Comparison of ENCODE assay signal across 9 cellular contexts in genomic region chr11:8689726-8690255, GRCh38. TPM values are rescaled to one million over a fixed set of nuclear protein-coding genes. Genes with fewer than 3 reads are reported as not detected.
DNase-seq lines count a peak whose midpoint lies in the region; ATAC-seq and TF ChIP-seq lines count a peak whose summit lies in the region.
"Had no signal": no experiment of that assay in that cellular context is flagged by ENCODE, and none has a peak within 500 bp of the region (broad histone marks: within the 10 kb centered on the region; RNA-seq: fewer than 3 reads in every experiment).

No MANE protein-coding gene starts in this region.

- H3K9me3 ChIP-seq in CD4-positive, alpha-beta memory T cell (ENCODE audit: control insufficient read depth in 1 of 2, low read length in 2 of 2): no peaks in the 10 kb centered on the region
- H3K9me3 ChIP-seq in muscle layer of duodenum (ENCODE audit: control insufficient read depth in 1 of 2, low read length in 2 of 2) (no peaks in the 10 kb centered on the region), colonic mucosa (no peaks in the 10 kb centered on the region)

- in situ Hi-C loops in G401 (cut with HindIII; ENCODE audit: low sequenced_read_pairs): no loop called here

- intact Hi-C loops in CD4-positive, alpha-beta memory T cell (cut with micrococcal nuclease): loop anchor here (2.0 to 10.0 kb wide), 3 partner anchors 675 to 1165 kb away; partner anchors contain the start of gene EIF3F
- intact Hi-C loops in colonic mucosa (cut with DNase I): loop anchor here (5.0 kb wide), 1 partner anchor 123 kb away; a partner anchor contains a TSS

- no peaks in the 10 kb centered on the region for H3K27me3 ChIP-seq in CD4-positive, alpha-beta memory T cell (ENCODE audit: insufficient read depth, low read length)
- H3K27me3 ChIP-seq in muscle layer of duodenum (ENCODE audit: low read depth, low read length) (no peaks in the 10 kb centered on the region), colonic mucosa (no peaks in the 10 kb centered on the region)

- peak overlapping the region; percentile 74 for H3K27ac ChIP-seq in CD4-positive, alpha-beta memory T cell (ENCODE audit: low read depth, low read length)
- peak overlapping the region; percentile 84 for H3K27ac ChIP-seq in muscle layer of duodenum (ENCODE audit: low read length)
- no peak overlapping the region for H3K27ac ChIP-seq in colonic mucosa

- ATAC-seq in activated naive CD8-positive, alpha-beta T cell treated with anti-CD3 and anti-CD28 coated beads, Interleukin-2, amount 10 ng/mL, durations not matched to agents 7 days and 5 days (ENCODE audit: low read depth): no peak

- H3K9ac ChIP-seq in colonic mucosa (ENCODE audit: low read depth in 2 of 2, low read length in 2 of 2): no peak overlapping the region

- H3K36me3 Mint-ChIP-seq in CD4-positive, alpha-beta memory T cell: peaks cover 16 to 38% of the 10 kb centered on the region in 2 donors
- H3K36me3 Mint-ChIP-seq in activated naive CD8-positive, alpha-beta T cell treated with anti-CD3 and anti-CD28 coated beads, Interleukin-2, amount 10 ng/mL, durations not matched to agents 7 days and 5 days: peaks cover 18% of the 10 kb centered on the region

- H3K4me1 Mint-ChIP-seq in CD4-positive, alpha-beta memory T cell: peaks cover 21 to 46% (median 33%) of the 10 kb centered on the region in 4 donors
- H3K4me1 Mint-ChIP-seq in activated naive CD8-positive, alpha-beta T cell treated with anti-CD3 and anti-CD28 coated beads, Interleukin-2, amount 10 ng/mL, durations not matched to agents 7 days and 5 days: peaks cover 43% of the 10 kb centered on the region

- peaks cover 13% of the 10 kb centered on the region for H3K36me3 ChIP-seq in CD4-positive, alpha-beta memory T cell (ENCODE audit: insufficient read depth, low read length)
- H3K36me3 ChIP-seq in muscle layer of duodenum (ENCODE audit: control insufficient read depth in 1 of 2, insufficient read depth in 2 of 2, low read length in 2 of 2): peaks cover 45 to 58% of the 10 kb centered on the region in 2 donors
- H3K36me3 ChIP-seq in colonic mucosa: peaks cover 19% of the 10 kb centered on the region

- peaks cover 25% of the 10 kb centered on the region for H3K4me1 ChIP-seq in CD4-positive, alpha-beta memory T cell (ENCODE audit: insufficient read depth, low read length)
- H3K4me1 ChIP-seq in muscle layer of duodenum (ENCODE audit: control insufficient read depth in 1 of 2, insufficient read depth in 2 of 2, low read length in 2 of 2) (peaks cover 0 to 12% of the 10 kb centered on the region in 2 donors), colonic mucosa (peaks cover 14% of the 10 kb centered on the region)

- peak overlapping the region in 1 of 2 donors; percentile 86 for H3K4me3 ChIP-seq in CD4-positive, alpha-beta memory T cell (ENCODE audit: low read length in 2 of 2)
- H3K4me3 ChIP-seq in muscle layer of duodenum (ENCODE audit: low read depth in 1 of 2, low read length in 2 of 2) (peak overlapping the region; percentile 73 to 77), colonic mucosa (no peak overlapping the region)

- POLR2A ChIA-PET in CD4-positive, alpha-beta memory T cell (lab: Charles Lee; ENCODE audit: partially characterized antibody): interaction anchor here (1.7 kb wide), 1 partner anchor 275 kb away, joined by 8 read pairs; no protein-coding TSS in a partner anchor
- POLR2A ChIA-PET in activated naive CD8-positive, alpha-beta T cell treated with anti-CD3 and anti-CD28 coated beads, Interleukin-2, amount 10 ng/mL, durations not matched to agents 7 days and 5 days (lab: Charles Lee): interaction anchor here (1.0 to 2.1 kb wide), 2 partner anchors 8 to 124 kb away, joined by 3 to 12 read pairs; partner anchors contain the start of genes RPL27A and TRIM66

- H3K9me3 Mint-ChIP-seq in CD4-positive, alpha-beta memory T cell: peaks cover 0 to 2% (median 0%) of the 10 kb centered on the region in 8 donors
- H3K9me3 Mint-ChIP-seq in activated naive CD8-positive, alpha-beta T cell treated with anti-CD3 and anti-CD28 coated beads, Interleukin-2, amount 10 ng/mL, durations not matched to agents 7 days and 5 days: no peaks in the 10 kb centered on the region

- H3K27me3 Mint-ChIP-seq in CD4-positive, alpha-beta memory T cell: no peaks in the 10 kb centered on the region
- no peaks in the 10 kb centered on the region for H3K27me3 Mint-ChIP-seq in activated naive CD8-positive, alpha-beta T cell treated with anti-CD3 and anti-CD28 coated beads, Interleukin-2, amount 10 ng/mL, durations not matched to agents 7 days and 5 days

- CTCF ChIA-PET in CD4-positive, alpha-beta memory T cell (lab: Charles Lee; ENCODE audit: partially characterized antibody): no interaction called here

- peak overlapping the region; percentile 95 to 99 (median 97) for H3K27ac Mint-ChIP-seq in CD4-positive, alpha-beta memory T cell
- peak overlapping the region; percentile 96 for H3K27ac Mint-ChIP-seq in activated naive CD8-positive, alpha-beta T cell treated with anti-CD3 and anti-CD28 coated beads, Interleukin-2, amount 10 ng/mL, durations not matched to agents 7 days and 5 days

- H3K4me3 Mint-ChIP-seq in CD4-positive, alpha-beta memory T cell: peak overlapping the region; percentile 94 to 98 (median 97)
- peak overlapping the region; percentile 96 for H3K4me3 Mint-ChIP-seq in activated naive CD8-positive, alpha-beta T cell treated with anti-CD3 and anti-CD28 coated beads, Interleukin-2, amount 10 ng/mL, durations not matched to agents 7 days and 5 days

- no peak for TF ChIP-seq CTCF in colonic mucosa (IDR thresholded peaks at IDR 0.05)

- DNase-seq in CD4-positive, alpha-beta memory T cell: no peak
- DNase-seq in HT-29 (ENCODE audit: low spot score) (peak; percentile 15), G401 (ENCODE audit: low spot score) (no peak), GM19240 (ENCODE audit: insufficient read length, low spot score) (no peak), colonic mucosa (no peak), hippocampal formation (lab: John Stamatoyannopoulos, UW) (no peak)
- DNase-seq in activated naive CD8-positive, alpha-beta T cell treated with anti-CD3 and anti-CD28 coated beads, Interleukin-2, amount 10 ng/mL, durations not matched to agents 7 days and 5 days: no peak
- DNase-seq: occipital lobe had no signal

RNA-seq across cellular contexts. Expression of gene RPL27A, which starts 7.2 kb away (rescaled TPM):
- 1,000 to 10,000 TPM; 1,456 to 1,504 TPM for total RNA-seq in CD4-positive, alpha-beta memory T cell
- 1,000 to 10,000 TPM; 3,607 to 3,736 TPM for polyA plus RNA-seq in CD4-positive, alpha-beta memory T cell
- 2,307 and 2,374 TPM in 2 replicates for total RNA-seq in HT-29 (2014; rRNA removed; shearing (Covaris generic))
- total RNA-seq in activated naive CD8-positive, alpha-beta T cell treated with anti-CD3 and anti-CD28 coated beads, Interleukin-2, amount 10 ng/mL, durations not matched to agents 7 days and 5 days: 1,000 to 10,000 TPM in 1 of 2 experiments, 100 to 1,000 TPM in 1; 981 to 1,044 TPM
- 1,481 and 2,040 TPM in 2 replicates for total RNA-seq in G401 (2014; rRNA removed; shearing (Covaris generic))
- 1,000 to 10,000 TPM in 1 of 2 donors, 100 to 1,000 TPM in 1; 701 to 1,045 TPM for total RNA-seq in colonic mucosa

RNA-seq across cellular contexts. Expression of gene TRIM66, which starts 7.3 kb away (rescaled TPM):
- 10 to 100 TPM; 25.0 to 31.3 TPM for total RNA-seq in CD4-positive, alpha-beta memory T cell
- under 1 TPM in 1 of 2 donors, not detected in 1; 0.67 TPM for polyA plus RNA-seq in CD4-positive, alpha-beta memory T cell
- 6.7 and 7.0 TPM in 2 replicates for total RNA-seq in HT-29 (2014; rRNA removed; shearing (Covaris generic))
- 10 to 100 TPM; 35.3 to 35.8 TPM for total RNA-seq in activated naive CD8-positive, alpha-beta T cell treated with anti-CD3 and anti-CD28 coated beads, Interleukin-2, amount 10 ng/mL, durations not matched to agents 7 days and 5 days
- 0.49 and 2.4 TPM in 2 replicates for total RNA-seq in G401 (2014; rRNA removed; shearing (Covaris generic))
- total RNA-seq in colonic mucosa: 10 to 100 TPM in 1 of 2 donors, 1 to 10 TPM in 1; 5.9 to 10.6 TPM
